In the genomic region with DNA sequence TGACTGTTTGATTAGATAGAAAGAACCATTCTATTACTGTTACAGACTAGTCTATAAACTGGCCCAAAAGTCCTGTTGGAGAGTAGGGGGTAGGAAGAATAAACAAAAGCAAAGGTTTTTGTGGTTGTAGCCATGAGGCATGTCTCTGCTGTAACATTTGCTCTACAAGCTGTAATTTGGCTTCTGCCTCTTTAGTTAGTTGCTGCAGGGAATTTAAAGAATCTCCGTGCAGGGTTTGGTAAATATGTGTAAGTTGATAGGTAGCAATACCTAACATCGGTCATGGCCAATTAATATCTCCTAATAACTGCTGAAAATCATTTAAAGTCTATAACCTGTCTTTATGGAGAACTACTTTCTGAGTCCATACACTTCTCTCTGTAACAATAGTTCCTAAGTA, we compare ENCODE assay signal across 1 cellular context.
TF ChIP-seq lines count a peak whose summit lies in the region.

No MANE protein-coding gene starts in this region.

TF ChIP-seq in H1, 55 proteins besides CTCF, POLR2A, EP300 and RAD21:
- TF ChIP-seq RXRA (IDR thresholded peaks at IDR 0.05; ENCODE audit: insufficient read depth, low read depth, low read length) (no peak), RNF2 (IDR thresholded peaks at IDR 0.05; ENCODE audit: borderline replicate concordance, low read depth, low read length, missing control alignments, poor library complexity, severe bottlenecking) (no peak), TCF12 (IDR thresholded peaks at IDR 0.05; ENCODE audit: low read depth, low read length) (no peak), HDAC6 (IDR thresholded peaks at IDR 0.05; ENCODE audit: low read depth, low read length) (no peak), PHF8 (conservative IDR thresholded peaks at IDR 0.05; ENCODE audit: low read depth, low read length) (no peak), JUND (IDR thresholded peaks at IDR 0.05; ENCODE audit: low read length) (no peak), SP4 (IDR thresholded peaks at IDR 0.05; ENCODE audit: low read length) (no peak), CEBPB (IDR thresholded peaks at IDR 0.05; ENCODE audit: low read depth, low read length) (no peak), SUZ12 (IDR thresholded peaks at IDR 0.05; ENCODE audit: low read length) (no peak), SAP30 (IDR thresholded peaks at IDR 0.05; ENCODE audit: insufficient read depth, insufficient replicate concordance, low read length) (no peak), EGR1 (IDR thresholded peaks at IDR 0.05; ENCODE audit: borderline replicate concordance, low read depth, low read length) (no peak), GTF2F1 (IDR thresholded peaks at IDR 0.05; ENCODE audit: borderline replicate concordance, low read depth, low read length) (no peak), BRCA1 (IDR thresholded peaks at IDR 0.05; ENCODE audit: low read depth, low read length) (no peak), SIN3A (conservative IDR thresholded peaks at IDR 0.05 in 1 of 2, IDR thresholded peaks at IDR 0.05 in 1 of 2; ENCODE audit: low read depth in 1 of 2, low read length in 2 of 2) (no peak)
- TF ChIP-seq, protein P1, sequence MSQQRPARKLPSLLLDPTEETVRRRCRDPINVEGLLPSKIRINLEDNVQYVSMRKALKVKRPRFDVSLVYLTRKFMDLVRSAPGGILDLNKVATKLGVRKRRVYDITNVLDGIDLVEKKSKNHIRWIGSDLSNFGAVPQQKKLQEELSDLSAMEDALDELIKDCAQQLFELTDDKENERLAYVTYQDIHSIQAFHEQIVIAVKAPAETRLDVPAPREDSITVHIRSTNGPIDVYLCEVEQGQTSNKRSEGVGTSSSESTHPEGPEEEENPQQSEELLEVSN (IDR thresholded peaks at IDR 0.05): no peak
- TF ChIP-seq, protein P2, sequence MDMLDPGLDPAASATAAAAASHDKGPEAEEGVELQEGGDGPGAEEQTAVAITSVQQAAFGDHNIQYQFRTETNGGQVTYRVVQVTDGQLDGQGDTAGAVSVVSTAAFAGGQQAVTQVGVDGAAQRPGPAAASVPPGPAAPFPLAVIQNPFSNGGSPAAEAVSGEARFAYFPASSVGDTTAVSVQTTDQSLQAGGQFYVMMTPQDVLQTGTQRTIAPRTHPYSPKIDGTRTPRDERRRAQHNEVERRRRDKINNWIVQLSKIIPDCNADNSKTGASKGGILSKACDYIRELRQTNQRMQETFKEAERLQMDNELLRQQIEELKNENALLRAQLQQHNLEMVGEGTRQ (IDR thresholded peaks at IDR 0.05; ENCODE audit: low read length): no peak
- TF ChIP-seq, protein P3, sequence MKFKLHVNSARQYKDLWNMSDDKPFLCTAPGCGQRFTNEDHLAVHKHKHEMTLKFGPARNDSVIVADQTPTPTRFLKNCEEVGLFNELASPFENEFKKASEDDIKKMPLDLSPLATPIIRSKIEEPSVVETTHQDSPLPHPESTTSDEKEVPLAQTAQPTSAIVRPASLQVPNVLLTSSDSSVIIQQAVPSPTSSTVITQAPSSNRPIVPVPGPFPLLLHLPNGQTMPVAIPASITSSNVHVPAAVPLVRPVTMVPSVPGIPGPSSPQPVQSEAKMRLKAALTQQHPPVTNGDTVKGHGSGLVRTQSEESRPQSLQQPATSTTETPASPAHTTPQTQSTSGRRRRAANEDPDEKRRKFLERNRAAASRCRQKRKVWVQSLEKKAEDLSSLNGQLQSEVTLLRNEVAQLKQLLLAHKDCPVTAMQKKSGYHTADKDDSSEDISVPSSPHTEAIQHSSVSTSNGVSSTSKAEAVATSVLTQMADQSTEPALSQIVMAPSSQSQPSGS (IDR thresholded peaks at IDR 0.05; ENCODE audit: low read length): no peak
TF ChIP-seq in H1: peak in this region for 0.
